ENCODE assay signal across 15 cellular contexts in the genomic region with DNA sequence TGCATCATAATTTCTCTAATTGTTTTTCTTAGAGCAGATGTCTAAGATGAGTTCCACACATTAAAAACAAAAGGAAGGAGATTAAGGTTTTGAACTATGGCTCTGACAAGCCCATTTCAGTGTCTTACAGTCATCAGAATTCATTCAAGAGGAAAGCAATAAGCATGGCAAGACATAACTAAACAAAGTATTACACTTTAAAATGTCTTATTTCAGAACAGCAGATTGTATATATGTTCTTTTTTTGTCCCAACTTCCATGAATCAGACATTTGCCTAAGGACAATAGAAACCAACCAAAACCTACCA.
A peak's percentile ranks its signal among the peaks of the same experiment; 100 is the strongest.
DNase-seq lines count a peak whose midpoint lies in the region; ATAC-seq and TF ChIP-seq lines count a peak whose summit lies in the region.
"Had no signal": no experiment of that assay in that cellular context is flagged by ENCODE, and none has a peak within 500 bp of the region (broad histone marks: within the 10 kb centered on the region; RNA-seq: fewer than 3 reads in every experiment).

No MANE protein-coding gene starts in this region.

- CTCF ChIA-PET in activated CD4-positive, alpha-beta T cell treated with anti-CD3 and anti-CD28 coated beads for 36 hours (lab: Charles Lee): no interaction called here

- TF ChIP-seq CTCF in foreskin keratinocyte (conservative IDR thresholded peaks at IDR 0.05) (no peak), osteocyte (IDR thresholded peaks at IDR 0.05) (no peak)

- peak overlapping the region; percentile 13 for H3K27ac ChIP-seq in foreskin keratinocyte
- H3K27ac ChIP-seq: 22Rv1, HL-60 had no signal

- intact Hi-C loops in activated CD4-positive, alpha-beta T cell treated with anti-CD3 and anti-CD28 coated beads for 36 hours (cut with DNase I, micrococcal nuclease): no loop called here

- ATAC-seq in activated CD4-positive, alpha-beta T cell treated with anti-CD3 and anti-CD28 coated beads for 36 hours: peak; percentile 23
- ATAC-seq in foreskin keratinocyte (peak; percentile 57), GM18867 (IDR thresholded peaks at IDR 0.05; ENCODE audit: unreplicated experiment) (no peak)
- ATAC-seq: CD8-positive, alpha-beta T cell had no signal

- no peaks in the 10 kb centered on the region for H3K27me3 ChIP-seq in foreskin keratinocyte

- no peaks in the 10 kb centered on the region for H3K27me3 Mint-ChIP-seq in activated CD4-positive, alpha-beta T cell treated with anti-CD3 and anti-CD28 coated beads for 36 hours
- H3K27me3 Mint-ChIP-seq in osteocyte (ENCODE audit: unreplicated experiment): no peaks in the 10 kb centered on the region

- POLR2A ChIA-PET in activated CD4-positive, alpha-beta T cell treated with anti-CD3 and anti-CD28 coated beads for 36 hours (lab: Charles Lee): no interaction called here

- H3K4me3 Mint-ChIP-seq in activated CD4-positive, alpha-beta T cell treated with anti-CD3 and anti-CD28 coated beads for 36 hours: no peak overlapping the region
- no peak overlapping the region for H3K4me3 Mint-ChIP-seq in osteocyte (ENCODE audit: unreplicated experiment)
- H3K4me3 Mint-ChIP-seq: CD14-positive monocyte; CD8-positive, alpha-beta T cell had no signal

- no peak for DNase-seq in activated CD4-positive, alpha-beta T cell treated with anti-CD3 and anti-CD28 coated beads for 36 hours
- no peak for DNase-seq in activated CD4-positive, alpha-beta T cell treated with anti-CD3 and anti-CD28 coated beads for 1 hour
- DNase-seq in foreskin keratinocyte (no peak), osteocyte (ENCODE audit: extremely low spot score, unreplicated experiment) (no peak), NCI-H2107 treated with DMSO at 0.1 percent for 48 hours (lab: John Stamatoyannopoulos, UW; ENCODE audit: unreplicated experiment) (no peak), SKM-1 (lab: John Stamatoyannopoulos, UW; ENCODE audit: unreplicated experiment) (no peak)
- no peak for DNase-seq in activated naive CD4-positive, alpha-beta T cell treated with Interleukin-2 at 50 U/mL for 16 hours
- DNase-seq: CD8-positive, alpha-beta T cell; DMS153; DMS79 treated with DMSO at 0.1 percent for 48 hours; HCEC 1CT had no signal

- no peak overlapping the region for H3K27ac Mint-ChIP-seq in activated CD4-positive, alpha-beta T cell treated with anti-CD3 and anti-CD28 coated beads for 36 hours
- peak overlapping the region; percentile 43 for H3K27ac Mint-ChIP-seq in osteocyte (ENCODE audit: unreplicated experiment)
- H3K27ac Mint-ChIP-seq: CD14-positive monocyte; CD8-positive, alpha-beta T cell had no signal

- H3K36me3 Mint-ChIP-seq in activated CD4-positive, alpha-beta T cell treated with anti-CD3 and anti-CD28 coated beads for 36 hours (ENCODE audit: low read depth): no peaks in the 10 kb centered on the region
- peaks cover 2% of the 10 kb centered on the region for H3K36me3 Mint-ChIP-seq in osteocyte (ENCODE audit: unreplicated experiment)
- H3K36me3 Mint-ChIP-seq: CD14-positive monocyte; CD8-positive, alpha-beta T cell had no signal

- peaks cover 21% of the 10 kb centered on the region for H3K4me1 ChIP-seq in foreskin keratinocyte

- peaks cover 8% of the 10 kb centered on the region for H3K9me3 Mint-ChIP-seq in activated CD4-positive, alpha-beta T cell treated with anti-CD3 and anti-CD28 coated beads for 36 hours (ENCODE audit: low read depth)
- peaks cover 5% of the 10 kb centered on the region for H3K9me3 Mint-ChIP-seq in osteocyte (ENCODE audit: unreplicated experiment)

- peaks cover 2% of the 10 kb centered on the region for H3K4me1 Mint-ChIP-seq in activated CD4-positive, alpha-beta T cell treated with anti-CD3 and anti-CD28 coated beads for 36 hours
- H3K4me1 Mint-ChIP-seq in osteocyte (ENCODE audit: unreplicated experiment): peaks cover 23% of the 10 kb centered on the region
- H3K4me1 Mint-ChIP-seq: CD14-positive monocyte had no signal
